ENCODE assay signal across 33 cellular contexts in genomic region chr1:183103141-183103540, GRCh38.
A peak's percentile ranks its signal among the peaks of the same experiment; 100 is the strongest.
DNase-seq lines count a peak whose midpoint lies in the region; ATAC-seq and TF ChIP-seq lines count a peak whose summit lies in the region.
"Had no signal": no experiment of that assay in that cellular context is flagged by ENCODE, and none has a peak within 500 bp of the region (broad histone marks: within the 10 kb centered on the region; RNA-seq: fewer than 3 reads in every experiment).

No MANE protein-coding gene starts in this region.

- H3K36me3 ChIP-seq in HEK293 (ENCODE audit: control insufficient read depth in 2 of 2, insufficient read depth in 1 of 2, low read length in 2 of 2) (peaks cover 0 to 17% of the 10 kb centered on the region in 2 experiments; a peak in 1 of 3 replicates), lower lobe of right lung (peaks cover 6% of the 10 kb centered on the region), gastrocnemius medialis (no peaks in the 10 kb centered on the region), mucosa of descending colon (ENCODE audit: low read depth) (no peaks in the 10 kb centered on the region)

- in situ Hi-C loops in gastrocnemius medialis (cut with MboI; ENCODE audit: low sequenced_read_pairs in 4 of 4), result loop anchor here (25.0 kb wide), 2 partner anchors 141 to 266 kb away; partner anchors contain the start of genes SHCBP1L (in 4 of the 4) and DHX9 (in 1 of the 4)

- TF ChIP-seq CTCF in HEK293 (tag by site-specific recombination; IDR thresholded peaks at IDR 0.05) (no peak), lower lobe of right lung (IDR thresholded peaks at IDR 0.05) (no peak), gastrocnemius medialis (IDR thresholded peaks at IDR 0.05 in 4 of 5, conservative IDR thresholded peaks at IDR 0.05 in 1 of 5) (no peak), mucosa of descending colon (IDR thresholded peaks at IDR 0.05) (no peak)

- no peak overlapping the region for H3K27ac ChIP-seq in HEK293 (ENCODE audit: extremely low read depth, low read depth, low read length)
- no peak overlapping the region for H3K27ac ChIP-seq in lower lobe of right lung
- H3K27ac ChIP-seq in gastrocnemius medialis, result peak overlapping the region; percentile 83 to 93 (median 91)
- H3K27ac ChIP-seq: BLaER1, pancreas, PC-9, tibial artery had no signal

- ATAC-seq in lower lobe of right lung, result peak; percentile 16 to 46
- ATAC-seq in gastrocnemius medialis, result peak; percentile 95 to 96
- no peak for ATAC-seq in HG02678 (IDR thresholded peaks at IDR 0.05; ENCODE audit: unreplicated experiment)
- ATAC-seq in mucosa of descending colon, result no peak
- ATAC-seq: activated naive CD8-positive, alpha-beta T cell treated with anti-CD3 and anti-CD28 coated beads, Interleukin-2, amount 50 U/mL, for 24 hours; natural killer cell; pancreas; right cardiac atrium; SK-N-SH treated with all-trans-retinoic acid at 6 μM for 48 hours; stimulated activated naive CD8-positive, alpha-beta T cell treated with anti-CD3 and anti-CD28 coated beads, Interleukin-15, amount 100 ng/mL, for 72 hours had no signal

- DNase-seq in NCI-H2107 treated with DMSO at 0.1 percent for 48 hours (lab: John Stamatoyannopoulos, UW; ENCODE audit: unreplicated experiment) (peak; percentile 80), lower lobe of right lung (no peak), gastrocnemius medialis (peak; percentile 85 to 90), Ammon's horn (ENCODE audit: low spot score) (no peak), mucosa of descending colon (no peak), NCI-H1436 treated with DMSO at 0.1 percent for 48 hours (lab: John Stamatoyannopoulos, UW) (no peak)
- DNase-seq: activated CD4-positive, alpha-beta memory T cell treated with anti-CD3 and anti-CD28 coated beads, Interleukin-2, amount 10 ng/mL, durations not matched to agents 7 days and 5 days; activated CD8-positive, alpha-beta memory T cell treated with anti-CD3 and anti-CD28 coated beads, Interleukin-2, amount 50 U/mL, for 4 hours; activated naive CD4-positive, alpha-beta T cell; activated naive CD8-positive, alpha-beta T cell treated with anti-CD3 and anti-CD28 coated beads, Interleukin-2, amount 50 U/mL, for 24 hours; central memory CD4-positive, alpha-beta T cell; DMS53; erythroblast; HCEC 1CT; IMR-90; islet precursor cell; MV-4-11; natural killer cell; NCI-H1694; NCI-H526 treated with DMSO at 0.1 percent for 48 hours; NK-92 treated with Interleukin-12 subunit alpha and Interleukin-12 subunit beta, amount 100 ng/mL, for 24 hours; pancreas; PC-9; right cardiac atrium; stimulated activated CD4-positive, alpha-beta T cell treated with anti-CD3 and anti-CD28 coated beads, Interleukin-12 subunit alpha, Interleukin-12 subunit beta, amount 100 ng/mL, for 4 hours; stimulated activated CD4-positive, alpha-beta T cell treated with anti-CD3 and anti-CD28 coated beads, Interleukin-2, amount 100 ng/mL, for 48 hours; stimulated activated naive CD8-positive, alpha-beta T cell treated with anti-CD3 and anti-CD28 coated beads, Interleukin-15, amount 100 ng/mL, for 72 hours; tibial artery had no signal

- H3K9me3 ChIP-seq in HEK293 (ENCODE audit: control insufficient read depth, insufficient read depth, low read depth, low read length) (no peaks in the 10 kb centered on the region), lower lobe of right lung (no peaks in the 10 kb centered on the region), gastrocnemius medialis (no peaks in the 10 kb centered on the region), mucosa of descending colon (no peaks in the 10 kb centered on the region)
- H3K9me3 ChIP-seq: BLaER1, pancreas, tibial artery had no signal

- H3K4me3 ChIP-seq in HEK293 (ENCODE audit: low read depth, low read length) (no peak overlapping the region), lower lobe of right lung (no peak overlapping the region), gastrocnemius medialis (peak overlapping the region; percentile 16 to 45 (median 26)), mucosa of descending colon (no peak overlapping the region)
- H3K4me3 ChIP-seq: BLaER1, lung, pancreas, PC-9, tibial artery had no signal

- peak in 1 of 2 donors; percentile 17 for TF ChIP-seq POLR2A in gastrocnemius medialis (IDR thresholded peaks at IDR 0.05)

- intact Hi-C loops in lower lobe of right lung (cut with DNase I) (no loop called here), gastrocnemius medialis (cut with DNase I; ENCODE audit: low total_unique reads) (loop anchor here (2.0 to 5.0 kb wide), 2 partner anchors 41 to 80 kb away; partner anchors contain the start of gene LAMC1), mucosa of descending colon (cut with DNase I, micrococcal nuclease) (no loop called here)

- POLR2A ChIA-PET in HEK293 (lab: Yijun Ruan, JAX), result no interaction called here

- H3K4me1 ChIP-seq in HEK293 (ENCODE audit: control insufficient read depth, insufficient read depth, low read length) (no peaks in the 10 kb centered on the region), lower lobe of right lung (peaks cover 41% of the 10 kb centered on the region), gastrocnemius medialis (peaks cover 75 to 82% of the 10 kb centered on the region in 2 donors), mucosa of descending colon (ENCODE audit: low read depth) (peaks cover 6% of the 10 kb centered on the region)

- H3K27me3 ChIP-seq in lower lobe of right lung (ENCODE audit: low read depth) (no peaks in the 10 kb centered on the region), gastrocnemius medialis (no peaks in the 10 kb centered on the region)
- H3K27me3 ChIP-seq: BLaER1, pancreas, tibial artery had no signal

- CTCF ChIA-PET in HEK293 (lab: Yijun Ruan, JAX), result interaction anchor here (0.7 kb wide), 1 partner anchor 63 kb away, joined by 4 read pairs; no protein-coding TSS in a partner anchor

TF ChIP-seq in HEK293, 187 proteins besides CTCF, POLR2A, EP300 and RAD21 (continues in another document):
- TF ChIP-seq ZNF426 (tag by site-specific recombination; IDR thresholded peaks at IDR 0.05) (no peak), ZFP37 (tag by site-specific recombination; IDR thresholded peaks at IDR 0.05) (peak; percentile 42; the same call in 1 of the 2 replicates), ZNF610 (tag by site-specific recombination; IDR thresholded peaks at IDR 0.05; ENCODE audit: borderline replicate concordance) (no peak), TRIM28 (IDR thresholded peaks at IDR 0.05; ENCODE audit: borderline replicate concordance, low read length) (peak; percentile 48; the same call in 1 of the 2 replicates), ZNF350 (tag by site-specific recombination; IDR thresholded peaks at IDR 0.05) (no peak), EGR2 (tag by site-specific recombination; IDR thresholded peaks at IDR 0.05; ENCODE audit: low read depth) (no peak), ZNF501 (tag by site-specific recombination; IDR thresholded peaks at IDR 0.05) (0 out of 2 replicates have a peak, but pooled peaks have one; percentile 55), ZNF514 (tag by site-specific recombination; IDR thresholded peaks at IDR 0.05) (no peak), PATZ1 (tag by site-specific recombination; IDR thresholded peaks at IDR 0.05) (peak; percentile 19; the same call in 1 of the 2 replicates), ZBTB7A (tag by site-specific recombination; IDR thresholded peaks at IDR 0.05; ENCODE audit: low read depth) (no peak), ZNF449 (tag by site-specific recombination; IDR thresholded peaks at IDR 0.05) (no peak), KLF8 (tag by site-specific recombination; IDR thresholded peaks at IDR 0.05) (0 out of 2 replicates have a peak, but pooled peaks have one; percentile 15), HOXA7 (CRISPR knock-in tag; IDR thresholded peaks at IDR 0.05; ENCODE audit: borderline replicate concordance) (no peak), YY1 (tag by site-specific recombination; IDR thresholded peaks at IDR 0.05) (no peak), ZNF585B (tag by site-specific recombination; IDR thresholded peaks at IDR 0.05) (no peak), ZNF248 (tag by site-specific recombination; IDR thresholded peaks at IDR 0.05) (no peak)

Comparison
In these comparisons a context has a peak if more than half of its experiments do, and no peak if none do; other contexts are left out.
1. H3K27ac ChIP-seq: peak in gastrocnemius medialis (4 of 4); none in HEK293 (single experiment) and lower lobe of right lung (single experiment).
2. H3K4me3 ChIP-seq: peak in gastrocnemius medialis (4 of 4); none in HEK293 (single experiment), lower lobe of right lung (single experiment) and mucosa of descending colon (single experiment).
3. DNase-seq: peak in NCI-H2107 treated with DMSO at 0.1 percent for 48 hours (single experiment) and gastrocnemius medialis (2 of 2); none in lower lobe of right lung (single experiment), Ammon's horn (single experiment), mucosa of descending colon (0 of 3) and NCI-H1436 treated with DMSO at 0.1 percent for 48 hours (single experiment).
4. ATAC-seq: peak in lower lobe of right lung (2 of 2) and gastrocnemius medialis (2 of 2); none in HG02678 (single experiment) and mucosa of descending colon (single experiment).